Comparison of ENCODE assay signal across 23 cellular contexts in genomic region chr17:63934391-63935112, GRCh38. TPM values are rescaled to one million over a fixed set of nuclear protein-coding genes. Genes with fewer than 3 reads are reported as not detected.
"Had no signal": no experiment of that assay in that cellular context is flagged by ENCODE, and none has a peak within 500 bp of the region (broad histone marks: within the 10 kb centered on the region; RNA-seq: fewer than 3 reads in every experiment).

No MANE protein-coding gene starts in this region.

- H3K9me3 ChIP-seq: body of pancreas, gastroesophageal sphincter, thoracic aorta had no signal

- H3K4me1 ChIP-seq: body of pancreas had no signal

- DNase-seq: activated CD4-positive, alpha-beta T cell treated with anti-CD3 and anti-CD28 coated beads, Interleukin-2, amount 50 U/mL, for 1 hour; activated naive CD4-positive, alpha-beta T cell treated with anti-CD3 and anti-CD28 coated beads, Interleukin-2, amount 10 ng/mL, durations not matched to agents 7 days and 5 days; activated T-cell treated with anti-CD3 and anti-CD28 coated beads for 4 hours; amniotic stem cell; body of pancreas; central memory CD4-positive, alpha-beta T cell; dermis blood vessel endothelial cell; left ventricle myocardium superior; mesendoderm; nephron progenitor cell; stimulated activated CD8-positive, alpha-beta memory T cell treated with anti-CD3 and anti-CD28 coated beads, Interleukin-4, amount 100 ng/mL, for 48 hours; stimulated activated naive CD8-positive, alpha-beta T cell treated with anti-CD3 and anti-CD28 coated beads, Interleukin-15, amount 100 ng/mL, for 72 hours had no signal

- H3K4me3 ChIP-seq: body of pancreas, gastroesophageal sphincter, hepatocyte, thoracic aorta had no signal

- H3K27ac ChIP-seq: body of pancreas, gastroesophageal sphincter, hepatocyte, thoracic aorta had no signal

- H3K4me2 ChIP-seq: hepatocyte had no signal

- H3K79me2 ChIP-seq: hepatocyte had no signal

- H2AFZ ChIP-seq: hepatocyte had no signal

- H3K36me3 ChIP-seq: gastroesophageal sphincter, thoracic aorta had no signal

- H3K27me3 ChIP-seq: body of pancreas, hepatocyte had no signal

RNA-seq across cellular contexts. Expression of gene CD79B, which starts 2.4 kb away (rescaled TPM):
- total RNA-seq: body of pancreas, epithelial cell of proximal tubule, kidney epithelial cell, osteocyte had no signal

RNA-seq across cellular contexts. Expression of gene GH1, which starts 15.9 kb away (rescaled TPM):
- total RNA-seq: activated CD8-positive, alpha-beta memory T cell treated with anti-CD3 and anti-CD28 coated beads for 36 hours; activated T-helper 2 cell treated with anti-CD3 and anti-CD28 coated beads, Interferon-gamma antibody, Interleukin-2, Interleukin-4, amounts not matched to agents 10 μg/mL and 5 μg/mL and 100 μg/mL, durations not matched to agents 14 hours and 24 hours and 36 hours; body of pancreas; dermis blood vessel endothelial cell; epithelial cell of proximal tubule; gastroesophageal sphincter; hepatocyte; kidney epithelial cell; left ventricle myocardium superior; osteocyte; pulmonary artery endothelial cell; sciatic nerve; thoracic aorta; urinary bladder had no signal
- polyA plus RNA-seq: hepatocyte had no signal

RNA-seq across cellular contexts. Expression of gene CSHL1, which starts 23.5 kb away (rescaled TPM):
- total RNA-seq: activated CD8-positive, alpha-beta memory T cell treated with anti-CD3 and anti-CD28 coated beads for 36 hours; activated T-helper 2 cell treated with anti-CD3 and anti-CD28 coated beads, Interferon-gamma antibody, Interleukin-2, Interleukin-4, amounts not matched to agents 10 μg/mL and 5 μg/mL and 100 μg/mL, durations not matched to agents 14 hours and 24 hours and 36 hours; body of pancreas; dermis blood vessel endothelial cell; epithelial cell of proximal tubule; gastroesophageal sphincter; hepatocyte; kidney epithelial cell; left ventricle myocardium superior; osteocyte; pulmonary artery endothelial cell; sciatic nerve; thoracic aorta; urinary bladder had no signal
- polyA plus RNA-seq: hepatocyte, urinary bladder had no signal

RNA-seq across cellular contexts. Expression of gene SCN4A, which starts 38.2 kb away (rescaled TPM):
- total RNA-seq: epithelial cell of proximal tubule, osteocyte had no signal
- polyA plus RNA-seq: hepatocyte had no signal

RNA-seq across cellular contexts. Expression of gene CSH1, which starts 38.2 kb away (rescaled TPM):
- total RNA-seq: activated CD8-positive, alpha-beta memory T cell treated with anti-CD3 and anti-CD28 coated beads for 36 hours; activated T-helper 2 cell treated with anti-CD3 and anti-CD28 coated beads, Interferon-gamma antibody, Interleukin-2, Interleukin-4, amounts not matched to agents 10 μg/mL and 5 μg/mL and 100 μg/mL, durations not matched to agents 14 hours and 24 hours and 36 hours; body of pancreas; dermis blood vessel endothelial cell; epithelial cell of proximal tubule; gastroesophageal sphincter; kidney epithelial cell; left ventricle myocardium superior; osteocyte; pulmonary artery endothelial cell; sciatic nerve; thoracic aorta had no signal
- polyA plus RNA-seq: hepatocyte, urinary bladder had no signal
